In genomic region chr11:94171693-94172440, GRCh38 we compare ENCODE assay signal across 10 cellular contexts. TPM values are rescaled to one million over a fixed set of nuclear protein-coding genes. Genes with fewer than 3 reads are reported as not detected.
DNase-seq lines count a peak whose midpoint lies in the region; ATAC-seq, FAIRE-seq and TF ChIP-seq lines count a peak whose summit lies in the region.
"Had no signal": no experiment of that assay in that cellular context is flagged by ENCODE, and none has a peak within 500 bp of the region (broad histone marks: within the 10 kb centered on the region; RNA-seq: fewer than 3 reads in every experiment).

No MANE protein-coding gene starts in this region.

- no peaks in the 10 kb centered on the region for H3K27me3 Mint-ChIP-seq in activated CD8-positive, alpha-beta T cell treated with anti-CD3 and anti-CD28 coated beads, Interleukin-2, amount 10 ng/mL, durations not matched to agents 7 days and 5 days (ENCODE audit: low read depth)
- H3K27me3 Mint-ChIP-seq in glutamatergic neuron (ENCODE audit: unreplicated experiment) = peaks cover 4% of the 10 kb centered on the region

- POLR2A ChIA-PET in activated CD8-positive, alpha-beta T cell treated with anti-CD3 and anti-CD28 coated beads, Interleukin-2, amount 10 ng/mL, durations not matched to agents 7 days and 5 days (lab: Charles Lee) = no interaction called here

- intact Hi-C loops in sigmoid colon (cut with DNase I) = loop anchor here (5.0 to 10.0 kb wide), 2 partner anchors 45 to 323 kb away; partner anchors contain the start of genes ANKRD49, MRE11 and PANX1
- intact Hi-C loops in posterior vena cava (cut with DNase I) = no loop called here

- no peaks in the 10 kb centered on the region for H3K27me3 ChIP-seq in MM.1S (replicated peaks; ENCODE audit: insufficient read depth, low read length)
- H3K27me3 ChIP-seq in sigmoid colon = no peaks in the 10 kb centered on the region

- H3K4me1 Mint-ChIP-seq in activated CD8-positive, alpha-beta T cell treated with anti-CD3 and anti-CD28 coated beads, Interleukin-2, amount 10 ng/mL, durations not matched to agents 7 days and 5 days (ENCODE audit: low read depth) = peaks cover 5% of the 10 kb centered on the region
- H3K4me1 Mint-ChIP-seq in glutamatergic neuron (ENCODE audit: low read depth, unreplicated experiment) = peaks cover 25% of the 10 kb centered on the region

- H3K9ac ChIP-seq in MM.1S (ENCODE audit: low read length) = no peak overlapping the region
- H3K9ac ChIP-seq: parathyroid adenoma had no signal

- H3K79me2 ChIP-seq in MM.1S (ENCODE audit: low read length) = peaks cover 16% of the 10 kb centered on the region
- H3K79me2 ChIP-seq: parathyroid adenoma had no signal

- no peaks in the 10 kb centered on the region for H3K9me3 Mint-ChIP-seq in activated CD8-positive, alpha-beta T cell treated with anti-CD3 and anti-CD28 coated beads, Interleukin-2, amount 10 ng/mL, durations not matched to agents 7 days and 5 days (ENCODE audit: insufficient read depth)
- H3K9me3 Mint-ChIP-seq in glutamatergic neuron (ENCODE audit: unreplicated experiment) = peaks cover 9% of the 10 kb centered on the region

- H3K4me2 ChIP-seq in MM.1S (ENCODE audit: low read depth, low read length) = no peak overlapping the region

- H3F3A ChIP-seq in MM.1S (ENCODE audit: insufficient read depth, low read length) = no peaks in the 10 kb centered on the region

- H3K4me1 ChIP-seq in MM.1S (ENCODE audit: low read length) (no peaks in the 10 kb centered on the region), sigmoid colon (peaks cover 0 to 24% (median 10%) of the 10 kb centered on the region in 4 donors)
- H3K4me1 ChIP-seq: parathyroid adenoma had no signal

- no peaks in the 10 kb centered on the region for H3K9me2 ChIP-seq in MM.1S (replicated peaks; ENCODE audit: insufficient read depth, low read length)

- no peak overlapping the region for H3K27ac Mint-ChIP-seq in activated CD8-positive, alpha-beta T cell treated with anti-CD3 and anti-CD28 coated beads, Interleukin-2, amount 10 ng/mL, durations not matched to agents 7 days and 5 days
- H3K27ac Mint-ChIP-seq in glutamatergic neuron (ENCODE audit: unreplicated experiment) = no peak overlapping the region

- H2AFZ ChIP-seq in MM.1S (ENCODE audit: low read length) = no peak overlapping the region
- H2AFZ ChIP-seq: parathyroid adenoma had no signal

- DNase-seq in D721Med (ENCODE audit: insufficient read length, low spot score) (no peak), MM.1S (peak; percentile 34), glutamatergic neuron (peak; percentile 50), sigmoid colon (no peak), posterior vena cava (ENCODE audit: low spot score) (no peak)
- peak; percentile 46 for DNase-seq in activated CD8-positive, alpha-beta T cell treated with anti-CD3 and anti-CD28 coated beads, Interleukin-2, amount 10 ng/mL, durations not matched to agents 7 days and 5 days
- peak; percentile 11 to 22 for DNase-seq in stimulated activated CD4-positive, alpha-beta T cell treated with anti-CD3 and anti-CD28 coated beads, Interleukin-1b, Interleukin-23, amount 100 ng/mL, for 4 hours (ENCODE audit: low read depth in 2 of 2)

- no peak for TF ChIP-seq POLR2A in sigmoid colon (IDR thresholded peaks at IDR 0.05)

- no peaks in the 10 kb centered on the region for H4K20me1 ChIP-seq in MM.1S (ENCODE audit: insufficient read depth, low read length)

- H3K36me3 Mint-ChIP-seq in activated CD8-positive, alpha-beta T cell treated with anti-CD3 and anti-CD28 coated beads, Interleukin-2, amount 10 ng/mL, durations not matched to agents 7 days and 5 days (ENCODE audit: low read depth) = no peaks in the 10 kb centered on the region
- no peaks in the 10 kb centered on the region for H3K36me3 Mint-ChIP-seq in glutamatergic neuron (ENCODE audit: unreplicated experiment)

- H3K4me3 Mint-ChIP-seq in activated CD8-positive, alpha-beta T cell treated with anti-CD3 and anti-CD28 coated beads, Interleukin-2, amount 10 ng/mL, durations not matched to agents 7 days and 5 days = no peak overlapping the region
- no peak overlapping the region for H3K4me3 Mint-ChIP-seq in glutamatergic neuron (ENCODE audit: unreplicated experiment)

- FAIRE-seq in D721Med (lab: Jason Lieb, UNC) = no peak
- FAIRE-seq: TTC549 had no signal

- H3K9me3 ChIP-seq in MM.1S (replicated peaks; ENCODE audit: insufficient read depth, low read length) (no peaks in the 10 kb centered on the region), sigmoid colon (no peaks in the 10 kb centered on the region)

- TF ChIP-seq EP300 in sigmoid colon (IDR thresholded peaks at IDR 0.05) = no peak

- CTCF ChIA-PET in activated CD8-positive, alpha-beta T cell treated with anti-CD3 and anti-CD28 coated beads, Interleukin-2, amount 10 ng/mL, durations not matched to agents 7 days and 5 days (lab: Charles Lee) = interaction anchor here (0.8 to 4.2 kb wide), 6 partner anchors 10 to 337 kb away, joined by 3 to 26 read pairs (median 4); no protein-coding TSS in a partner anchor

- ATAC-seq in GM19463 (IDR thresholded peaks at IDR 0.05; ENCODE audit: unreplicated experiment) = peak; percentile 46
- ATAC-seq in activated CD8-positive, alpha-beta T cell treated with anti-CD3 and anti-CD28 coated beads, Interleukin-2, amount 10 ng/mL, durations not matched to agents 7 days and 5 days = peak; percentile 58

- no peak overlapping the region for H3K4me3 ChIP-seq in MM.1S (ENCODE audit: low read length)
- H3K4me3 ChIP-seq in sigmoid colon = no peak overlapping the region

- H3K27ac ChIP-seq in MM.1S (ENCODE audit: low read length) (no peak overlapping the region), sigmoid colon (no peak overlapping the region)
- H3K27ac ChIP-seq: parathyroid adenoma had no signal

- WGBS in sigmoid colon, 2 donors = 55 to 77% methylated on average over 8 of the region's 8 CpGs

- H3K36me3 ChIP-seq in MM.1S (replicated peaks; ENCODE audit: insufficient read depth, low read length) (no peaks in the 10 kb centered on the region), sigmoid colon (no peaks in the 10 kb centered on the region)

- TF ChIP-seq CTCF in D721Med (IDR thresholded peaks at IDR 0.05; ENCODE audit: insufficient read depth, missing control alignments) = peak; percentile 31
- TF ChIP-seq CTCF in MM.1S (IDR thresholded peaks at IDR 0.05; ENCODE audit: low read length) = peak; percentile 81
- TF ChIP-seq CTCF in glutamatergic neuron (IDR thresholded peaks at IDR 0.05; ENCODE audit: partially characterized antibody, unreplicated experiment) = peak; percentile 61
- peak in 1 of 4 experiments; percentile 50 for TF ChIP-seq CTCF in sigmoid colon (IDR thresholded peaks at IDR 0.05)

RNA-seq across cellular contexts. Expression of gene PANX1, which starts 43.2 kb away (rescaled TPM):
- 10 to 100 TPM; 12.0 to 13.0 TPM for total RNA-seq in activated CD8-positive, alpha-beta T cell treated with anti-CD3 and anti-CD28 coated beads, Interleukin-2, amount 10 ng/mL, durations not matched to agents 7 days and 5 days
- total RNA-seq in glutamatergic neuron (ENCODE audit: unreplicated experiment) (58.0 TPM), sigmoid colon (10 to 100 TPM; 21.6 to 35.7 (median 25.4) TPM), posterior vena cava (10 to 100 TPM; 20.2 to 45.3 TPM)
- 1 to 10 TPM; 1.2 to 6.3 (median 3.5) TPM for polyA plus RNA-seq in sigmoid colon

Comparison
In these comparisons a context has a peak if more than half of its experiments do, and no peak if none do; other contexts are left out.
1. DNase-seq: peak in MM.1S (single experiment), activated CD8-positive, alpha-beta T cell treated with anti-CD3 and anti-CD28 coated beads, Interleukin-2, amount 10 ng/mL, durations not matched to agents 7 days and 5 days (single experiment), glutamatergic neuron (single experiment) and stimulated activated CD4-positive, alpha-beta T cell treated with anti-CD3 and anti-CD28 coated beads, Interleukin-1b, Interleukin-23, amount 100 ng/mL, for 4 hours (2 of 2); none in D721Med (single experiment), sigmoid colon (single experiment) and posterior vena cava (single experiment).